ENCODE assay signal across 20 cellular contexts in genomic region chr14:89563503-89563902, GRCh38.
DNase-seq lines count a peak whose midpoint lies in the region; ATAC-seq and TF ChIP-seq lines count a peak whose summit lies in the region.
"Had no signal": no experiment of that assay in that cellular context is flagged by ENCODE, and none has a peak within 500 bp of the region (broad histone marks: within the 10 kb centered on the region; RNA-seq: fewer than 3 reads in every experiment).

No MANE protein-coding gene starts in this region.

- H3K27ac ChIP-seq in mammary epithelial cell (ENCODE audit: insufficient read depth, low read depth, low read length) (no peak overlapping the region), gastrocnemius medialis (peak overlapping the region in 3 of 4 donors; percentile 37 to 54 (median 40))
- H3K27ac ChIP-seq: skin epidermis had no signal

- no peak for TF ChIP-seq POLR2A in gastrocnemius medialis (IDR thresholded peaks at IDR 0.05)

- H3K36me3 Mint-ChIP-seq in MCF 10A (ENCODE audit: insufficient read depth, unreplicated experiment) = peaks cover 6% of the 10 kb centered on the region

- ATAC-seq in gastrocnemius medialis (no peak), mucosa of descending colon (no peak)
- ATAC-seq: K562 had no signal

- H3K9me3 ChIP-seq in mammary epithelial cell (replicated peaks; ENCODE audit: insufficient read depth, low read length) (no peaks in the 10 kb centered on the region), gastrocnemius medialis (no peaks in the 10 kb centered on the region), mucosa of descending colon (no peaks in the 10 kb centered on the region)
- H3K9me3 ChIP-seq: left ventricle myocardium inferior had no signal

- no peak overlapping the region for H2AFZ ChIP-seq in mammary epithelial cell (ENCODE audit: low read depth, low read length)

- H3K4me1 Mint-ChIP-seq in MCF 10A (ENCODE audit: insufficient read depth, unreplicated experiment) = no peaks in the 10 kb centered on the region

- H3K4me3 Mint-ChIP-seq in MCF 10A (ENCODE audit: unreplicated experiment) = no peak overlapping the region
- H3K4me3 Mint-ChIP-seq: activated CD4-positive, alpha-beta T cell treated with anti-CD3 and anti-CD28 coated beads, Interleukin-2, amount 10 ng/mL, durations not matched to agents 7 days and 5 days; HFFc6 had no signal

- H3K9ac ChIP-seq in mammary epithelial cell (ENCODE audit: insufficient read depth, low read length) = no peak overlapping the region

- no peaks in the 10 kb centered on the region for H3K9me3 Mint-ChIP-seq in MCF 10A (ENCODE audit: unreplicated experiment)
- H3K9me3 Mint-ChIP-seq: activated CD4-positive, alpha-beta T cell treated with anti-CD3 and anti-CD28 coated beads, Interleukin-2, amount 10 ng/mL, durations not matched to agents 7 days and 5 days; HFFc6 had no signal

- H3K4me3 ChIP-seq in mammary epithelial cell (replicated peaks in 1 of 3; ENCODE audit: insufficient read depth in 1 of 3, low read depth in 2 of 3, low read length in 3 of 3) (no peak overlapping the region), gastrocnemius medialis (no peak overlapping the region), mucosa of descending colon (no peak overlapping the region)
- H3K4me3 ChIP-seq: K562, left ventricle myocardium inferior, skin epidermis had no signal

- no peaks in the 10 kb centered on the region for H3K27me3 ChIP-seq in mammary epithelial cell (ENCODE audit: insufficient read depth, low read length)
- H3K27me3 ChIP-seq in gastrocnemius medialis = no peaks in the 10 kb centered on the region

- H3K36me3 ChIP-seq in mammary epithelial cell (ENCODE audit: insufficient read depth, low read length) = no peaks in the 10 kb centered on the region
- H3K36me3 ChIP-seq in gastrocnemius medialis = no peaks in the 10 kb centered on the region
- H3K36me3 ChIP-seq in mucosa of descending colon (ENCODE audit: low read depth) = no peaks in the 10 kb centered on the region

- dilution Hi-C loops in mammary epithelial cell (cut with HindIII; ENCODE audit: low sequenced_read_pairs) = no loop called here

- 83% methylated on average over 1 of the region's 1 CpG for WGBS in mammary epithelial cell (ENCODE audit: low coverage, missing lambda C conversion rate)

- TF ChIP-seq CTCF in MCF 10A (IDR thresholded peaks at IDR 0.05; ENCODE audit: unreplicated experiment) (no peak), mammary epithelial cell (conservative IDR thresholded peaks at IDR 0.05 in 1 of 2, IDR thresholded peaks at IDR 0.05 in 1 of 2; ENCODE audit: extremely low read depth in 1 of 2, insufficient read depth in 1 of 2, low read depth in 1 of 2, low read length in 2 of 2) (no peak), gastrocnemius medialis (IDR thresholded peaks at IDR 0.05 in 4 of 5, conservative IDR thresholded peaks at IDR 0.05 in 1 of 5) (no peak), mucosa of descending colon (IDR thresholded peaks at IDR 0.05) (no peak)

- in situ Hi-C loops in mammary epithelial cell (cut with MboI; ENCODE audit: low sequenced_read_pairs in 2 of 2) (no loop called here), gastrocnemius medialis (cut with MboI; ENCODE audit: low sequenced_read_pairs in 4 of 4) (no loop called here)

- CTCF ChIA-PET in MCF 10A (lab: Yijun Ruan, JAX) (interaction anchor here (0.6 kb wide), 1 partner anchor 837 kb away, joined by 5 read pairs; no protein-coding TSS in a partner anchor), mammary epithelial cell (lab: Charles Lee; ENCODE audit: low non-redundant PET) (no interaction called here)

- H3K4me2 ChIP-seq in mammary epithelial cell (ENCODE audit: insufficient read depth, low read depth, low read length) = no peak overlapping the region

- H3K79me2 ChIP-seq in mammary epithelial cell (ENCODE audit: insufficient read depth, low read length) = no peaks in the 10 kb centered on the region

- POLR2A ChIA-PET in MCF 10A (lab: Yijun Ruan, JAX) = no interaction called here

- intact Hi-C loops in MCF 10A (cut with micrococcal nuclease) (no loop called here), mammary epithelial cell (cut with micrococcal nuclease) (no loop called here), gastrocnemius medialis (cut with DNase I; ENCODE audit: low total_unique reads) (no loop called here), mucosa of descending colon (cut with DNase I, micrococcal nuclease) (no loop called here)

- peak overlapping the region; percentile 25 for H3K27ac Mint-ChIP-seq in MCF 10A (ENCODE audit: low read depth, unreplicated experiment)
- H3K27ac Mint-ChIP-seq: activated CD4-positive, alpha-beta T cell treated with anti-CD3 and anti-CD28 coated beads, Interleukin-2, amount 10 ng/mL, durations not matched to agents 7 days and 5 days; HFFc6; progenitor cell of endocrine pancreas had no signal

- H4K20me1 ChIP-seq in mammary epithelial cell (ENCODE audit: insufficient read depth, low read length) = no peaks in the 10 kb centered on the region

- BruUV-seq in MCF 10A (replicated peaks; lab: Mats Ljungman, UMichigan) (no TSS peak), mammary epithelial cell (replicated peaks; lab: Mats Ljungman, UMichigan) (no TSS peak)

- H3K27me3 Mint-ChIP-seq in MCF 10A (ENCODE audit: insufficient read depth, unreplicated experiment) = no peaks in the 10 kb centered on the region
- H3K27me3 Mint-ChIP-seq: activated CD4-positive, alpha-beta T cell treated with anti-CD3 and anti-CD28 coated beads, Interleukin-2, amount 10 ng/mL, durations not matched to agents 7 days and 5 days; progenitor cell of endocrine pancreas had no signal

- H3K4me1 ChIP-seq in mammary epithelial cell (ENCODE audit: insufficient read depth, low read length) = no peaks in the 10 kb centered on the region
- peaks cover 19 to 29% of the 10 kb centered on the region in 2 donors for H3K4me1 ChIP-seq in gastrocnemius medialis
- no peaks in the 10 kb centered on the region for H3K4me1 ChIP-seq in mucosa of descending colon (ENCODE audit: low read depth)

- DNase-seq in MCF 10A (ENCODE audit: unreplicated experiment) = no peak
- DNase-seq in mammary epithelial cell = no peak
- peak; percentile 85 for DNase-seq in NCI-H69 (lab: John Stamatoyannopoulos, UW)
- DNase-seq in dermis microvascular lymphatic vessel endothelial cell (ENCODE audit: low read depth in 2 of 2) = peak; percentile 23 to 35
- no peak for DNase-seq in gastrocnemius medialis
- DNase-seq in mucosa of descending colon = no peak
- DNase-seq in HPDE6-E6E7 (ENCODE audit: extremely low spot score) = no peak
- DNase-seq in NCI-H128 (lab: John Stamatoyannopoulos, UW; ENCODE audit: unreplicated experiment) = no peak
- DNase-seq: activated CD4-positive, alpha-beta T cell treated with anti-CD3 and anti-CD28 coated beads, Interleukin-2, amount 10 ng/mL, durations not matched to agents 7 days and 5 days; GF-D8; glutamatergic neuron; HFFc6; left ventricle myocardium inferior; NCI-H1048; NCI-H2171; NK-92 treated with Interleukin-12 subunit alpha and Interleukin-12 subunit beta, amount 100 ng/mL, for 24 hours; stimulated activated CD4-positive, alpha-beta T cell treated with anti-CD3 and anti-CD28 coated beads, Interleukin-4, amount 100 ng/mL, for 24 hours had no signal

Comparison
In these comparisons a context has a peak if more than half of its experiments do, and no peak if none do; other contexts are left out.
1. DNase-seq: peak in NCI-H69 (single experiment) and dermis microvascular lymphatic vessel endothelial cell (2 of 2); none in MCF 10A (single experiment), mammary epithelial cell (single experiment), gastrocnemius medialis (0 of 2), mucosa of descending colon (0 of 3), HPDE6-E6E7 (single experiment) and NCI-H128 (single experiment).